ENCODE assay signal across 9 cellular contexts in the genomic region with DNA sequence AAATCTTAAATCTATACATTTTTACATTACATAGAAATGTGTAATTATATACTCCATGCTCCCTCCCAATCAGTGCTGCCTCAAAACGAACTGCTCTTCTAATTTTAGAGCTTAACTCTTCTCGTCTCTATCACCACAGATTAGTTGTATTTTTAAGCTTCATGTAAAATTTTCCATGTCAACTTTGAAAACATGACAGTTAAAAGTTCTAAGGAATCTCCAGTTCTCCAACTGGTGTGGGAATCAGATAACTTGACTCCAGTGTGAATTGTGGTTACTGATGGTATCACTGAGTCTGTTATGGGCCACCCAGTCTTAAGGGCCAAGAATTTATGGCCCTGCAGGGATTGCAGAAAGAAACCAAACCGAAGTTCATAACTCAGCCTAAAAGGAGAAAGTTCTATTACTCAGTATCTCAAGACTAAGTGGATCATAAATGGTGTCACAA. TPM values are rescaled to one million over a fixed set of nuclear protein-coding genes. Genes with fewer than 3 reads are reported as not detected.
A peak's percentile ranks its signal among the peaks of the same experiment; 100 is the strongest.
DNase-seq lines count a peak whose midpoint lies in the region; ATAC-seq, FAIRE-seq and TF ChIP-seq lines count a peak whose summit lies in the region.
"Had no signal": no experiment of that assay in that cellular context is flagged by ENCODE, and none has a peak within 500 bp of the region (broad histone marks: within the 10 kb centered on the region; RNA-seq: fewer than 3 reads in every experiment).

No MANE protein-coding gene starts in this region.

- DNase-seq in CD4-positive, alpha-beta T cell = no peak
- DNase-seq in MM.1S (peak; percentile 45), nephron progenitor cell (no peak), GM19239 (ENCODE audit: insufficient read length, low spot score) (no peak), head of caudate nucleus (no peak), NCI-H2081 (lab: John Stamatoyannopoulos, UW) (no peak)
- no peak for DNase-seq in central memory CD8-positive, alpha-beta T cell (ENCODE audit: low spot score in 2 of 2)
- DNase-seq: activated CD8-positive, alpha-beta memory T cell treated with anti-CD3 and anti-CD28 coated beads, Interleukin-2, amount 50 U/mL, for 48 hours had no signal

- no peaks in the 10 kb centered on the region for H3K27me3 Mint-ChIP-seq in CD4-positive, alpha-beta T cell
- no peaks in the 10 kb centered on the region for H3K27me3 Mint-ChIP-seq in central memory CD8-positive, alpha-beta T cell
- H3K27me3 Mint-ChIP-seq in nephron progenitor cell (ENCODE audit: low read depth, poor library complexity) = no peaks in the 10 kb centered on the region

- H3K4me1 Mint-ChIP-seq in CD4-positive, alpha-beta T cell (ENCODE audit: low read depth) = peaks cover 63% of the 10 kb centered on the region
- peaks cover 38% of the 10 kb centered on the region for H3K4me1 Mint-ChIP-seq in central memory CD8-positive, alpha-beta T cell
- peaks cover 64% of the 10 kb centered on the region for H3K4me1 Mint-ChIP-seq in nephron progenitor cell

- no peak overlapping the region for H2AFZ ChIP-seq in MM.1S (ENCODE audit: low read length)

- H3K4me2 ChIP-seq in MM.1S (ENCODE audit: low read depth, low read length) = peak overlapping the region; percentile 97

- no peak for ATAC-seq in CD4-positive, alpha-beta T cell (ENCODE audit: poor library complexity)
- no peak for ATAC-seq in central memory CD8-positive, alpha-beta T cell (replicated peaks; ENCODE audit: extremely low read depth, poor library complexity, severe bottlenecking)
- ATAC-seq in GM21381 (IDR thresholded peaks at IDR 0.05; ENCODE audit: unreplicated experiment) = no peak

- intact Hi-C loops in CD4-positive, alpha-beta T cell (cut with DNase I, micrococcal nuclease) = loop anchor here in 1 of 2 experiments (2.0 to 5.0 kb wide), 2 partner anchors 355 to 502 kb away; no protein-coding TSS in a partner anchor
- intact Hi-C loops in head of caudate nucleus (cut with DNase I) = no loop called here

- H3K79me2 ChIP-seq in MM.1S (ENCODE audit: low read length) = peaks cover 19% of the 10 kb centered on the region

- peak overlapping the region; percentile 61 for H3K4me3 ChIP-seq in MM.1S (ENCODE audit: low read length)

- TF ChIP-seq CTCF in CD4-positive, alpha-beta T cell (IDR thresholded peaks at IDR 0.05) = no peak
- no peak for TF ChIP-seq CTCF in MM.1S (IDR thresholded peaks at IDR 0.05; ENCODE audit: low read length)
- no peak for TF ChIP-seq CTCF in nephron progenitor cell (IDR thresholded peaks at IDR 0.05)

- no peaks in the 10 kb centered on the region for H3K9me2 ChIP-seq in MM.1S (replicated peaks; ENCODE audit: insufficient read depth, low read length)

- no peaks in the 10 kb centered on the region for H3K27me3 ChIP-seq in CD4-positive, alpha-beta T cell (ENCODE audit: control insufficient read depth, insufficient read depth, low read length)
- H3K27me3 ChIP-seq in MM.1S (replicated peaks; ENCODE audit: insufficient read depth, low read length) = no peaks in the 10 kb centered on the region

- H3K9me3 Mint-ChIP-seq in CD4-positive, alpha-beta T cell = no peaks in the 10 kb centered on the region
- no peaks in the 10 kb centered on the region for H3K9me3 Mint-ChIP-seq in central memory CD8-positive, alpha-beta T cell
- no peaks in the 10 kb centered on the region for H3K9me3 Mint-ChIP-seq in nephron progenitor cell

- peaks cover 58% of the 10 kb centered on the region for H3F3A ChIP-seq in MM.1S (ENCODE audit: insufficient read depth, low read length)

- peak overlapping the region; percentile 99 for H3K27ac Mint-ChIP-seq in CD4-positive, alpha-beta T cell
- peak overlapping the region; percentile 100 for H3K27ac Mint-ChIP-seq in central memory CD8-positive, alpha-beta T cell (ENCODE audit: low read depth)
- H3K27ac Mint-ChIP-seq in nephron progenitor cell = peak overlapping the region; percentile 100

- H3K9me3 ChIP-seq in CD4-positive, alpha-beta T cell (ENCODE audit: control insufficient read depth, low read length) = no peaks in the 10 kb centered on the region
- H3K9me3 ChIP-seq in MM.1S (replicated peaks; ENCODE audit: insufficient read depth, low read length) = no peaks in the 10 kb centered on the region

- no peak for FAIRE-seq in GM19239 (lab: Jason Lieb, UNC)

- no peaks in the 10 kb centered on the region for H4K20me1 ChIP-seq in MM.1S (ENCODE audit: insufficient read depth, low read length)

- no peaks in the 10 kb centered on the region for H3K36me3 ChIP-seq in MM.1S (replicated peaks; ENCODE audit: insufficient read depth, low read length)

- peaks cover 24% of the 10 kb centered on the region for H3K4me1 ChIP-seq in MM.1S (ENCODE audit: low read length)

- peak overlapping the region; percentile 100 for H3K4me3 Mint-ChIP-seq in CD4-positive, alpha-beta T cell
- peak overlapping the region; percentile 98 for H3K4me3 Mint-ChIP-seq in central memory CD8-positive, alpha-beta T cell
- H3K4me3 Mint-ChIP-seq in nephron progenitor cell = peak overlapping the region; percentile 95

- peak overlapping the region; percentile 98 for H3K27ac ChIP-seq in CD4-positive, alpha-beta T cell (ENCODE audit: low read depth, low read length)
- H3K27ac ChIP-seq in MM.1S (ENCODE audit: low read length) = peak overlapping the region; percentile 87

- POLR2A ChIA-PET in CD4-positive, alpha-beta T cell (lab: Charles Lee) = interaction anchor here (1.2 to 10.9 kb wide), 12 partner anchors 23 to 607 kb away, joined by 3 to 560 read pairs (median 9); a partner anchor contains a TSS

- peak overlapping the region; percentile 89 for H3K9ac ChIP-seq in MM.1S (ENCODE audit: low read length)

- CTCF ChIA-PET in CD4-positive, alpha-beta T cell (lab: Charles Lee) = interaction anchor here (1.1 to 5.9 kb wide), 10 partner anchors 21 to 98 kb away, joined by 3 to 159 read pairs (median 8); a partner anchor contains a TSS

- peaks cover 19% of the 10 kb centered on the region for H3K36me3 Mint-ChIP-seq in CD4-positive, alpha-beta T cell (ENCODE audit: low read depth)
- peaks cover 18% of the 10 kb centered on the region for H3K36me3 Mint-ChIP-seq in central memory CD8-positive, alpha-beta T cell (ENCODE audit: insufficient read depth)
- peaks cover 3% of the 10 kb centered on the region for H3K36me3 Mint-ChIP-seq in nephron progenitor cell (ENCODE audit: low read depth)

RNA-seq across cellular contexts. Expression of a gene that starts 31.7 kb away (rescaled TPM):
- total RNA-seq in CD4-positive, alpha-beta T cell = 100 to 1,000 TPM; 295 to 296 TPM
